In the genomic region with DNA sequence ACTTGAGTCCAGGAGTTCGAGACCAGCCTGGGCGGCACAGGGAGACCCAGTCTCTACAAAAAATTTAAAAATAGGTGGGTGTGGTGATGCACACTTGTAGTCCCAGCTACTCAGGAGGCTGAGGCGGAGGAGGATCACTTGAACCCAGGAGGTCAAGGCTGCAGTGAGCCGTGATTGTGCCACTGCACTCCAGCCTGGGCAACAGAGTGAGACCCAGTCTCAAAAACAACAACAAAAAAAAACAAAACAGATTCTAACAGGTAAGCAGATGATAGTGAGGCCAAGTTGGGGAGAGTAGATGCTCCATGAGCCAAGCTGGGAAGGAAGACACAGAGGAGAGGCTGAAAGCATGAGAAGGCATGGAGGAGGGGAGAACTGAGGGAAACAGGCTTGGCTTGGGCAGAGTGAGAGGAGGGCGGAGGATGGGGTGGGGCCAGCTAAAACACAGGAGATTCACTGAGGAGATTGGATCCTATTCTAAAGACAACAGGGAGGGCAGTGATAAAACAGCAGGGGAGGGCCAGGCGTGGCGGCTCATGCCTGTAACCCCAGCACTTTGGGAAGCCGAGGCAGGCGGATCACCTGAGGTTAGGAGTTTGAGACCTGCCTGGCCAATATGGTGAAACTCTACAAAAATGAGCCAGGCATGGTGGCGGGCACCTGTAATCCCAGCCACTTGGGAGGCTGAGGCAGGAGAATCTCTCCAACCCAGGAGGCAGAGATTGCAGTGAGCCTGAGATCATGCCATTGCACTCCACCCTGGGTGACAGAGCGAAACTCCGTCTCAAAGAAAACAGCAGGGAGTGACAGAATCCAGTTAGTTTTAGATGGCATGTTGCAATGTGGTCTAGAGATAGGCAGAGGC, we compare ENCODE assay signal across 11 cellular contexts. TPM values are rescaled to one million over a fixed set of nuclear protein-coding genes. Genes with fewer than 3 reads are reported as not detected.
A peak's percentile ranks its signal among the peaks of the same experiment; 100 is the strongest.
DNase-seq lines count a peak whose midpoint lies in the region; ATAC-seq, FAIRE-seq and TF ChIP-seq lines count a peak whose summit lies in the region.
"Had no signal": no experiment of that assay in that cellular context is flagged by ENCODE, and none has a peak within 500 bp of the region (broad histone marks: within the 10 kb centered on the region; RNA-seq: fewer than 3 reads in every experiment).

No MANE protein-coding gene starts in this region.

- H3K4me3 Mint-ChIP-seq in CD4-positive, alpha-beta memory T cell: no peak overlapping the region
- no peak overlapping the region for H3K4me3 Mint-ChIP-seq in mesothelial cell of epicardium
- H3K4me3 Mint-ChIP-seq: CD4-positive, alpha-beta T cell had no signal

- no peak overlapping the region for H3K4ac ChIP-seq in H1 (replicated peaks; ENCODE audit: insufficient read length, low read depth, low read length)

- no peaks in the 10 kb centered on the region for H3K27me3 Mint-ChIP-seq in CD4-positive, alpha-beta memory T cell
- no peaks in the 10 kb centered on the region for H3K27me3 Mint-ChIP-seq in mesothelial cell of epicardium (ENCODE audit: low read depth)
- H3K27me3 Mint-ChIP-seq: CD4-positive, alpha-beta T cell had no signal

- no peaks in the 10 kb centered on the region for H3K27me3 ChIP-seq in CD4-positive, alpha-beta memory T cell (ENCODE audit: insufficient read depth, low read length)
- H3K27me3 ChIP-seq in HUES64 (ENCODE audit: insufficient read depth, low read length) (no peaks in the 10 kb centered on the region), H1 (replicated peaks in 1 of 4; ENCODE audit: control insufficient read depth in 3 of 4, extremely low read depth in 1 of 4, insufficient read depth in 3 of 4, low read length in 3 of 4) (no peaks in the 10 kb centered on the region), aorta (ENCODE audit: control insufficient read depth in 1 of 2, insufficient read depth in 2 of 2, low read length in 1 of 2) (no peaks in the 10 kb centered on the region), brain microvascular endothelial cell (replicated peaks) (no peaks in the 10 kb centered on the region)

- no peaks in the 10 kb centered on the region for H3K23me2 ChIP-seq in H1 (ENCODE audit: low read depth, low read length)

- H2BK5ac ChIP-seq in H1 (ENCODE audit: low read depth, low read length): no peak overlapping the region; the same call in 1 of the 2 replicates

- H3K9me3 ChIP-seq in CD4-positive, alpha-beta memory T cell (ENCODE audit: control insufficient read depth in 1 of 2, low read length in 2 of 2): no peaks in the 10 kb centered on the region
- H3K9me3 ChIP-seq in HUES64 (ENCODE audit: insufficient read depth, low read depth, low read length) (no peaks in the 10 kb centered on the region), H1 (ENCODE audit: insufficient read depth in 2 of 2, low read depth in 1 of 2, low read length in 1 of 2) (no peaks in the 10 kb centered on the region), aorta (ENCODE audit: control insufficient read depth, low read length) (no peaks in the 10 kb centered on the region)

- H3K79me2 ChIP-seq in H1 (ENCODE audit: control insufficient read depth in 1 of 2, insufficient read depth in 2 of 2, low read length in 2 of 2): peaks cover 0 to 2% of the 10 kb centered on the region in 2 experiments; a peak in 1 of 4 replicates

- intact Hi-C loops in CD4-positive, alpha-beta memory T cell (cut with micrococcal nuclease): no loop called here
- intact Hi-C loops in aorta (cut with DNase I): no loop called here

- WGBS in HUES64: 69% methylated on average over 12 of the region's 12 CpGs
- 77% methylated on average over 12 of the region's 12 CpGs; no CpG with 5 or more reads in 1 of the 2 experiments for WGBS in H1 (ENCODE audit: extremely low coverage in 1 of 2, insufficient coverage in 1 of 2, insufficient read length in 1 of 2, insufficient replicate concordance in 2 of 2, low coverage in 1 of 2, low lambda C conversion rate in 2 of 2, missing lambda C conversion rate in 1 of 2), 2 experiments
- WGBS in aorta, 2 donors: 86 to 89% methylated on average over 12 of the region's 12 CpGs

- no peak overlapping the region for H3K18ac ChIP-seq in H1 (ENCODE audit: extremely low read depth, low read length)

- H3K36me3 ChIP-seq in CD4-positive, alpha-beta memory T cell (ENCODE audit: insufficient read depth, low read length): peaks cover 33% of the 10 kb centered on the region
- peaks cover 36% of the 10 kb centered on the region for H3K36me3 ChIP-seq in HUES64 (ENCODE audit: insufficient read depth, low read length)
- peaks cover 26 to 32% (median 29%) of the 10 kb centered on the region in 4 experiments for H3K36me3 ChIP-seq in H1 (ENCODE audit: control insufficient read depth in 2 of 4, insufficient read depth in 4 of 4, low read length in 3 of 4)
- H3K36me3 ChIP-seq in aorta (ENCODE audit: control insufficient read depth in 1 of 2, insufficient read depth in 2 of 2, low read length in 1 of 2): peaks cover 7% of the 10 kb centered on the region in 2 donors
- H3K36me3 ChIP-seq in brain microvascular endothelial cell (replicated peaks): peaks cover 32% of the 10 kb centered on the region

- peaks cover 0 to 4% (median 0%) of the 10 kb centered on the region in 8 donors for H3K9me3 Mint-ChIP-seq in CD4-positive, alpha-beta memory T cell
- H3K9me3 Mint-ChIP-seq in mesothelial cell of epicardium: no peaks in the 10 kb centered on the region
- H3K9me3 Mint-ChIP-seq: CD4-positive, alpha-beta T cell had no signal

- H3K36me3 Mint-ChIP-seq in CD4-positive, alpha-beta memory T cell: peaks cover 22 to 40% of the 10 kb centered on the region in 2 donors
- H3K36me3 Mint-ChIP-seq in mesothelial cell of epicardium: peaks cover 13% of the 10 kb centered on the region

- peaks cover 7 to 15% of the 10 kb centered on the region in 2 experiments for H4K20me1 ChIP-seq in H1 (replicated peaks in 1 of 2; ENCODE audit: control insufficient read depth in 1 of 2, insufficient read depth in 2 of 2, low read length in 2 of 2)

- TF ChIP-seq RAD21 in H1 (IDR thresholded peaks at IDR 0.05 in 1 of 2, conservative IDR thresholded peaks at IDR 0.05 in 1 of 2; ENCODE audit: low read depth in 2 of 2, low read length in 2 of 2): no peak

- no peak for TF ChIP-seq EP300 in H1 (IDR thresholded peaks at IDR 0.05; ENCODE audit: borderline replicate concordance in 1 of 2, low read depth in 2 of 2, low read length in 2 of 2)

- H3K4me1 Mint-ChIP-seq in CD4-positive, alpha-beta memory T cell: peaks cover 7 to 24% (median 9%) of the 10 kb centered on the region in 4 donors
- H3K4me1 Mint-ChIP-seq in mesothelial cell of epicardium: no peaks in the 10 kb centered on the region

- H2AFZ ChIP-seq in H1 (ENCODE audit: low read length): no peak overlapping the region

- H4K8ac ChIP-seq in H1 (ENCODE audit: extremely low read depth, insufficient read depth, low read length): peak overlapping the region; percentile 39; the same call in 1 of the 2 replicates

- no peak overlapping the region for H2BK20ac ChIP-seq in H1 (ENCODE audit: low read length)

- peaks cover 6% of the 10 kb centered on the region for H3K4me1 ChIP-seq in CD4-positive, alpha-beta memory T cell (ENCODE audit: insufficient read depth, low read length)
- peaks cover 4% of the 10 kb centered on the region; the same call in 1 of the 2 replicates for H3K4me1 ChIP-seq in HUES64 (ENCODE audit: insufficient read depth, low read length)
- peaks cover 0 to 3% (median 1%) of the 10 kb centered on the region in 4 experiments; a peak in 4 of 7 replicates for H3K4me1 ChIP-seq in H1 (replicated peaks in 1 of 4; ENCODE audit: control insufficient read depth in 3 of 4, insufficient read depth in 4 of 4, low read length in 3 of 4)
- H3K4me1 ChIP-seq in aorta (ENCODE audit: control insufficient read depth in 1 of 2, insufficient read depth in 2 of 2, low read length in 2 of 2): no peaks in the 10 kb centered on the region

- no peak overlapping the region for H4K91ac ChIP-seq in H1 (replicated peaks; ENCODE audit: insufficient read length, low read length)

- no peaks in the 10 kb centered on the region for H3K79me1 ChIP-seq in H1 (ENCODE audit: low read depth, low read length)

- no peak overlapping the region for H3K23ac ChIP-seq in H1 (ENCODE audit: insufficient read length)

- no peak overlapping the region for H3K56ac ChIP-seq in H1 (replicated peaks; ENCODE audit: insufficient read length, low read depth, low read length)

- H3K27ac ChIP-seq in CD4-positive, alpha-beta memory T cell (ENCODE audit: low read depth, low read length): no peak overlapping the region
- H3K27ac ChIP-seq in HUES64 (ENCODE audit: low read depth, low read length) (peak overlapping the region; percentile 59), H1 (ENCODE audit: low read depth, low read length) (peak overlapping the region; percentile 8; the same call in 1 of the 2 replicates), aorta (ENCODE audit: low read depth in 1 of 2, low read length in 2 of 2) (no peak overlapping the region), brain microvascular endothelial cell (no peak overlapping the region)

- H3K9ac ChIP-seq in HUES64 (ENCODE audit: low read depth, low read length): no peak overlapping the region; the same call in 1 of the 2 replicates
- no peak overlapping the region for H3K9ac ChIP-seq in H1 (replicated peaks in 1 of 4; ENCODE audit: extremely low read depth in 1 of 4, low read depth in 3 of 4, low read length in 3 of 4)

- H2BK15ac ChIP-seq in H1 (ENCODE audit: low read length): no peak overlapping the region

- no peak for TF ChIP-seq POLR2A in H1 (IDR thresholded peaks at IDR 0.05; ENCODE audit: control extremely low read depth in 1 of 2, low read depth in 2 of 2, low read length in 2 of 2)

- no peak overlapping the region for H2AK5ac ChIP-seq in H1 (ENCODE audit: low read depth, low read length)

- in situ Hi-C loops in brain microvascular endothelial cell (cut with HindIII; ENCODE audit: low pct_ligation_motif_present, low sequenced_read_pairs): no loop called here

- H4K5ac ChIP-seq in H1 (ENCODE audit: insufficient read length, low read depth, low read length): no peak overlapping the region

- H3K4me2 ChIP-seq in H1 (ENCODE audit: insufficient read depth in 1 of 2, low read depth in 2 of 2, low read length in 2 of 2): peak overlapping the region in 1 of 2 experiments; percentile 19; a peak in 2 of 4 replicates

- no peak overlapping the region for H3K14ac ChIP-seq in H1 (ENCODE audit: insufficient read length)

- POLR2A ChIA-PET in CD4-positive, alpha-beta memory T cell (lab: Charles Lee; ENCODE audit: partially characterized antibody): interaction anchor here (1.4 to 1.5 kb wide), 2 partner anchors 28 to 30 kb away, joined by 5 to 6 read pairs; partner anchors contain the start of gene CD74
- POLR2A ChIA-PET in H1 (lab: Charles Lee; ENCODE audit: partially characterized antibody): interaction anchor here (0.6 to 7.7 kb wide), 16 partner anchors 9 to 341 kb away, joined by 3 to 70 read pairs (median 4); partner anchors contain the start of genes CD74 and RPS14

- CTCF ChIA-PET in CD4-positive, alpha-beta memory T cell (lab: Charles Lee; ENCODE audit: partially characterized antibody): no interaction called here
- CTCF ChIA-PET in H1 (lab: Charles Lee; ENCODE audit: partially characterized antibody): interaction anchor here (0.6 to 14.1 kb wide), 5 partner anchors 8 to 219 kb away, joined by 3 to 245 read pairs (median 3); partner anchors contain the start of gene RPS14

- H3K27ac Mint-ChIP-seq in CD4-positive, alpha-beta memory T cell: peak overlapping the region in 5 of 7 donors; percentile 33 to 78 (median 49)
- peak overlapping the region; percentile 44 for H3K27ac Mint-ChIP-seq in mesothelial cell of epicardium

- no peak overlapping the region for H2BK12ac ChIP-seq in H1 (ENCODE audit: low read depth, low read length)

- H3K4me3 ChIP-seq in CD4-positive, alpha-beta memory T cell (ENCODE audit: low read length in 2 of 2): no peak overlapping the region
- H3K4me3 ChIP-seq in HUES64 (ENCODE audit: low read length) (no peak overlapping the region), H1 (ENCODE audit: extremely low read depth in 1 of 4, insufficient read depth in 2 of 4, low read depth in 3 of 4, low read length in 4 of 4) (no peak overlapping the region), aorta (ENCODE audit: low read length in 2 of 2) (no peak overlapping the region), brain microvascular endothelial cell (ENCODE audit: low read depth, low read length) (no peak overlapping the region)

- H2BK120ac ChIP-seq in H1 (replicated peaks; ENCODE audit: low read depth, low read length): no peak overlapping the region

- DNase-seq in CD4-positive, alpha-beta memory T cell: no peak
- DNase-seq in H1 (ENCODE audit: low read depth in 1 of 2, low spot score in 2 of 2): no peak
- no peak for DNase-seq in mesothelial cell of epicardium (ENCODE audit: low spot score in 2 of 2, unreplicated experiment in 2 of 2)
- no peak for DNase-seq in aorta
- no peak for DNase-seq in NCI-H69 (lab: John Stamatoyannopoulos, UW)
- no peak for DNase-seq in brain microvascular endothelial cell
- DNase-seq: CD4-positive, alpha-beta T cell; NCI-H2171 treated with DMSO at 0.1 percent for 48 hours; substantia nigra had no signal

- ATAC-seq in GM19395 (IDR thresholded peaks at IDR 0.05; ENCODE audit: unreplicated experiment) (no peak), aorta (ENCODE audit: low FRiP score) (no peak)

- TF ChIP-seq CTCF in H1 (IDR thresholded peaks at IDR 0.05; ENCODE audit: control extremely low read depth in 1 of 3, insufficient read depth in 1 of 3, low read depth in 1 of 3, low read length in 3 of 3) (no peak), mesothelial cell of epicardium (IDR thresholded peaks at IDR 0.05; ENCODE audit: unreplicated experiment) (no peak), brain microvascular endothelial cell (IDR thresholded peaks at IDR 0.05; ENCODE audit: low read depth, low read length, missing control alignments) (no peak)

- no peak for FAIRE-seq in H1 (lab: Jason Lieb, UNC)

RNA-seq across cellular contexts. Expression of gene RPS14, which starts 8.4 kb away (rescaled TPM):
- 1,000 to 10,000 TPM; 5,260 to 5,575 TPM for total RNA-seq in CD4-positive, alpha-beta memory T cell
- polyA plus RNA-seq in CD4-positive, alpha-beta memory T cell: 1,000 to 10,000 TPM; 7,865 to 9,996 TPM
- polyA plus RNA-seq in HUES64 (2013, experiment 1 of 2): 1,825 TPM
- polyA plus RNA-seq in HUES64 (2013, experiment 2 of 2): 1,978 TPM
- 2,548 and 2,599 TPM in 2 replicates for total RNA-seq in H1 (2021; fragmentation: NEBNext Ultra II Directional; extraction: Animal tissue kit (Norgen Biotek cat#: 25700))
- polyA plus RNA-seq in H1 (2011; rRNA removed) (5,579 and 6,423 TPM in 2 replicates), aorta (1,000 to 10,000 TPM; 3,586 to 6,043 TPM)
- polyA plus RNA-seq in H1 (2011; cell fraction: cytosol; rRNA removed): 6,153 TPM
- polyA plus RNA-seq in H1 (2011; cell fraction: nucleus; rRNA removed): 2,076 TPM
- polyA plus RNA-seq in H1 (2012, experiment 1 of 2): 3,315 to 4,827 TPM (median 4,072 TPM) in 4 replicates
- 7,349 TPM for polyA plus RNA-seq in H1 (2012, experiment 2 of 2)
- 3,849 TPM for polyA plus RNA-seq in H1 (2013, experiment 1 of 2)
- polyA plus RNA-seq in H1 (2013, experiment 2 of 2): 4,074 TPM
- 913 and 940 TPM in 2 replicates for polyA minus RNA-seq in H1 (2011; rRNA and poly(A)+ RNA removed)
- 455 TPM for polyA minus RNA-seq in H1 (2011; cell fraction: cytosol; rRNA and poly(A)+ RNA removed)
- polyA minus RNA-seq in H1 (2011; cell fraction: nucleus; rRNA and poly(A)+ RNA removed): 375 TPM
- total RNA-seq in mesothelial cell of epicardium (2,586 to 2,705 TPM (median 2,627 TPM) in 3 replicates), aorta (1,000 to 10,000 TPM; 1,419 to 1,480 TPM)

RNA-seq across cellular contexts. Expression of gene CD74, which starts 28.5 kb away (rescaled TPM):
- 100 to 1,000 TPM; 178 to 181 TPM for total RNA-seq in CD4-positive, alpha-beta memory T cell
- polyA plus RNA-seq in CD4-positive, alpha-beta memory T cell: 100 to 1,000 TPM; 295 to 703 TPM
- polyA plus RNA-seq in HUES64 (2013, experiment 1 of 2): 11.7 TPM
- polyA plus RNA-seq in HUES64 (2013, experiment 2 of 2): 18.8 TPM
- 45.9 and 48.6 TPM in 2 replicates for total RNA-seq in H1 (2021; fragmentation: NEBNext Ultra II Directional; extraction: Animal tissue kit (Norgen Biotek cat#: 25700))
- polyA plus RNA-seq in H1 (2011; rRNA removed) (61.0 and 61.8 TPM in 2 replicates), aorta (100 to 1,000 TPM; 114 to 361 TPM)
- 32.2 TPM for polyA plus RNA-seq in H1 (2011; cell fraction: cytosol; rRNA removed)
- polyA plus RNA-seq in H1 (2011; cell fraction: nucleus; rRNA removed): 47.9 TPM
- 52.7 to 98.5 TPM (median 93.0 TPM) in 4 replicates for polyA plus RNA-seq in H1 (2012, experiment 1 of 2)
- 84.1 TPM for polyA plus RNA-seq in H1 (2012, experiment 2 of 2)
- 152 TPM for polyA plus RNA-seq in H1 (2013, experiment 1 of 2)
- 192 TPM for polyA plus RNA-seq in H1 (2013, experiment 2 of 2)
- polyA minus RNA-seq in H1 (2011; rRNA and poly(A)+ RNA removed): 25.9 and 26.9 TPM in 2 replicates
- 37.9 TPM for polyA minus RNA-seq in H1 (2011; cell fraction: cytosol; rRNA and poly(A)+ RNA removed)
- 26.2 TPM for polyA minus RNA-seq in H1 (2011; cell fraction: nucleus; rRNA and poly(A)+ RNA removed)
- total RNA-seq in mesothelial cell of epicardium (16.1 to 17.1 TPM (median 16.9 TPM) in 3 replicates), aorta (1,000 to 10,000 TPM in 1 of 2 donors, 100 to 1,000 TPM in 1; 677 to 1,639 TPM)

Comparison
In these comparisons a context has a peak if more than half of its experiments do, and no peak if none do; other contexts are left out.
1. H3K27ac ChIP-seq: peak in HUES64 (single experiment) and H1 (single experiment); none in CD4-positive, alpha-beta memory T cell (single experiment), aorta (0 of 2) and brain microvascular endothelial cell (single experiment).